In the genomic region with DNA sequence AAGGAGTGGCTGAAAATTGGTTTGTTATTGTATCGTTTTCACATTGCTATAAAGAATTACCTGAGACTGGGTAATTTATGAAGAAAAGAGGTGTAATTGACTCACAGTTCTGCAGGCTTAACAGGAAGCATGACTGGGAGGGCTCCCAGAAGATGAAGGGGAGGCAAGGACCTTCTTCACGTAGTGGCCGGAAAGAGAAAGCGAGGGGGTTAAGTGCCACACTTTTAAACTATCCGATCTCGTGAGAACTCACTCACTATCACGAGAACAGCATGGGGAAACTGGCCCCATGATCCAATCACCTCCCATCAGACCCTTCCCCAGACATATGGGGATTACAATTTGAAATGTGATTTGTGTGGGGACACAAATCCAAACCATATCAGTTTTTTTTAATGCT, we compare ENCODE assay signal across 23 cellular contexts.
DNase-seq lines count a peak whose midpoint lies in the region; ATAC-seq, FAIRE-seq and TF ChIP-seq lines count a peak whose summit lies in the region.
"Had no signal": no experiment of that assay in that cellular context is flagged by ENCODE, and none has a peak within 500 bp of the region (broad histone marks: within the 10 kb centered on the region; RNA-seq: fewer than 3 reads in every experiment).

No MANE protein-coding gene starts in this region.

- no peaks in the 10 kb centered on the region for H3K9me3 Mint-ChIP-seq in activated T-cell treated with anti-CD3 and anti-CD28 coated beads, Interleukin-2, amount 50 U/mL, for 24 hours
- no peaks in the 10 kb centered on the region for H3K9me3 Mint-ChIP-seq in memory B cell
- H3K9me3 Mint-ChIP-seq: GM23338, nephron had no signal

- no peaks in the 10 kb centered on the region for H3K36me3 ChIP-seq in WERI-Rb-1
- H3K36me3 ChIP-seq: BLaER1 treated with 17β-estradiol and CSF1 and Interleukin-3, amounts not matched to agents 10 nM and 100 nM; pancreas had no signal

- peak overlapping the region; percentile 59 for H3K27ac Mint-ChIP-seq in activated T-cell treated with anti-CD3 and anti-CD28 coated beads, Interleukin-2, amount 50 U/mL, for 24 hours
- H3K27ac Mint-ChIP-seq in memory B cell, result peak overlapping the region; percentile 43
- H3K27ac Mint-ChIP-seq: GM23338 had no signal

- FAIRE-seq in D721Med (lab: Jason Lieb, UNC), result peak; percentile 44
- FAIRE-seq: astrocyte, pancreas had no signal

- DNase-seq in activated T-cell treated with anti-CD3 and anti-CD28 coated beads, Interleukin-2, amount 50 U/mL, for 24 hours, result no peak
- DNase-seq in activated T-cell treated with anti-CD3 and anti-CD28 coated beads, Interleukin-2, amount 50 U/mL, for 48 hours, result no peak
- DNase-seq in D721Med (ENCODE audit: insufficient read length, low spot score) (no peak), WERI-Rb-1 (no peak), memory B cell (ENCODE audit: low spot score in 2 of 2) (no peak), glomerular visceral epithelial cell (ENCODE audit: extremely low spot score) (no peak)
- DNase-seq: ACHN; activated gamma-delta T cell; central memory CD4-positive, alpha-beta T cell; head of caudate nucleus; left cardiac atrium; NCI-H1092 treated with DMSO at 0.1 percent for 48 hours; NCI-H2029; NCI-H226; pancreas; right cardiac atrium had no signal

- H3K4me1 Mint-ChIP-seq in activated T-cell treated with anti-CD3 and anti-CD28 coated beads, Interleukin-2, amount 50 U/mL, for 24 hours (ENCODE audit: low read depth), result peaks cover 37% of the 10 kb centered on the region
- peaks cover 7% of the 10 kb centered on the region for H3K4me1 Mint-ChIP-seq in memory B cell

- H3K9me3 ChIP-seq in WERI-Rb-1 (ENCODE audit: severe bottlenecking), result no peaks in the 10 kb centered on the region
- H3K9me3 ChIP-seq: BLaER1 treated with 17β-estradiol and CSF1 and Interleukin-3, amounts not matched to agents 10 nM and 100 nM; pancreas had no signal

- H3K27me3 ChIP-seq in WERI-Rb-1 (ENCODE audit: insufficient read depth, low read depth, severe bottlenecking), result no peaks in the 10 kb centered on the region
- H3K27me3 ChIP-seq: BLaER1 treated with 17β-estradiol and CSF1 and Interleukin-3, amounts not matched to agents 10 nM and 100 nM; pancreas had no signal

- TF ChIP-seq CTCF in D721Med (IDR thresholded peaks at IDR 0.05; ENCODE audit: insufficient read depth, missing control alignments) (no peak), WERI-Rb-1 (IDR thresholded peaks at IDR 0.05; ENCODE audit: low read depth, low read length) (0 out of 2 replicates have a peak, but pooled peaks have one; percentile 7)

- no peak overlapping the region for H3K27ac ChIP-seq in WERI-Rb-1
- H3K27ac ChIP-seq: BLaER1 treated with 17β-estradiol and CSF1 and Interleukin-3, amounts not matched to agents 10 nM and 100 nM; pancreas had no signal

- no peaks in the 10 kb centered on the region for H3K36me3 Mint-ChIP-seq in activated T-cell treated with anti-CD3 and anti-CD28 coated beads, Interleukin-2, amount 50 U/mL, for 24 hours (ENCODE audit: low read depth)
- no peaks in the 10 kb centered on the region for H3K36me3 Mint-ChIP-seq in memory B cell

- H3K4me3 ChIP-seq in WERI-Rb-1 (ENCODE audit: low read depth, low read length), result no peak overlapping the region
- H3K4me3 ChIP-seq: BLaER1 treated with 17β-estradiol and CSF1 and Interleukin-3, amounts not matched to agents 10 nM and 100 nM; GM23338; pancreas had no signal

- peaks cover 8% of the 10 kb centered on the region for H3K27me3 Mint-ChIP-seq in activated T-cell treated with anti-CD3 and anti-CD28 coated beads, Interleukin-2, amount 50 U/mL, for 24 hours
- peaks cover 6% of the 10 kb centered on the region for H3K27me3 Mint-ChIP-seq in memory B cell

- no peak for ATAC-seq in memory B cell (ENCODE audit: low read depth)
- ATAC-seq in GM19455 (IDR thresholded peaks at IDR 0.05; ENCODE audit: unreplicated experiment), result no peak
- ATAC-seq in HG03521 (IDR thresholded peaks at IDR 0.05; ENCODE audit: unreplicated experiment), result no peak
- ATAC-seq: GM23338, left cardiac atrium, Panc1, right cardiac atrium had no signal

- H3K4me3 Mint-ChIP-seq in activated T-cell treated with anti-CD3 and anti-CD28 coated beads, Interleukin-2, amount 50 U/mL, for 24 hours, result peak overlapping the region; percentile 50
- H3K4me3 Mint-ChIP-seq in memory B cell, result no peak overlapping the region
- H3K4me3 Mint-ChIP-seq: GM23338, nephron had no signal
